13 cellular contexts compared by ENCODE assay signal in the genomic region with DNA sequence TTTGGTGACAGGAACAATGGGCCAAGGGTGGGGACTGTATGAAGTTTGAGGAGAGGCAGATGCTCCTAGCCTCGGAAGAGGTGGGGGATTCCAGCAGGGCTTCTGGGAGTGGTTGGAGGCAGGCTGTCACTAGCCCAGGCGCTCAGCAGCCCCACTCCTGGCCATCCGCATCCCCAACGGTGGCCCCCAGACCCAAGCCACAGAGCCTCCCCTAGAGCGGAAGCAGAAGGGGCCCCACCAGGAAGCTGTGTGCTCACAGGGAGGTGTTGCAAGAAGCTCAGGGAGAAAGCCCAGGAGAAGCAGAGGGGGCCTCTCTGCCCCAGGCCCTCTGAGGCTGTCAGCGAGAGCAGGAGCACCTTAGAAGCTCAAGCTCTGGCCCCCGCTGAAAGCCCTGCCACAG. TPM values are rescaled to one million over a fixed set of nuclear protein-coding genes. Genes with fewer than 3 reads are reported as not detected.
DNase-seq lines count a peak whose midpoint lies in the region; ATAC-seq and TF ChIP-seq lines count a peak whose summit lies in the region.
"Had no signal": no experiment of that assay in that cellular context is flagged by ENCODE, and none has a peak within 500 bp of the region (broad histone marks: within the 10 kb centered on the region; RNA-seq: fewer than 3 reads in every experiment).

No MANE protein-coding gene starts in this region.

- H3K4me1 ChIP-seq in IMR-90 (ENCODE audit: control insufficient read depth, insufficient read depth, low read length), result no peaks in the 10 kb centered on the region; the same call in 1 of the 2 replicates
- H3K4me1 ChIP-seq in naive thymus-derived CD4-positive, alpha-beta T cell (ENCODE audit: control insufficient read depth in 2 of 2, insufficient read depth in 2 of 2, low read length in 2 of 2), result peaks cover 0 to 10% of the 10 kb centered on the region in 2 donors

- H3K23ac ChIP-seq in IMR-90 (ENCODE audit: low read depth, low read length), result no peak overlapping the region

- H3K79me1 ChIP-seq in IMR-90 (ENCODE audit: low read depth in 1 of 2, low read length in 2 of 2), result 0 out of 4 replicates have a peak, but pooled peaks cover 0 to 3% of the 10 kb centered on the region in 2 experiments

- intact Hi-C loops in IMR-90 (cut with micrococcal nuclease), result no loop called here
- intact Hi-C loops in naive thymus-derived CD4-positive, alpha-beta T cell (cut with micrococcal nuclease), result no loop called here

- H3K4ac ChIP-seq in IMR-90 (ENCODE audit: low read depth, low read length), result no peak overlapping the region

- no peak overlapping the region for H4K91ac ChIP-seq in IMR-90 (ENCODE audit: insufficient read depth, low read depth, low read length)

- no CpG with 5 or more reads among the region's 7 CpGs for WGBS in IMR-90 (ENCODE audit: extremely low coverage in 2 of 2, insufficient read length in 1 of 2), 2 experiments

- no peak overlapping the region for H3K18ac ChIP-seq in IMR-90 (ENCODE audit: low read depth, low read length)

- no peaks in the 10 kb centered on the region for H3K27me3 Mint-ChIP-seq in activated CD8-positive, alpha-beta memory T cell treated with anti-CD3 and anti-CD28 coated beads, Interleukin-2, amount 10 ng/mL, durations not matched to agents 7 days and 5 days
- no peaks in the 10 kb centered on the region for H3K27me3 Mint-ChIP-seq in T-helper 2 cell treated with Interferon-gamma antibody and Interleukin-4, amounts not matched to agents 5 μg/mL and 100 μg/mL, for 36 hours (ENCODE audit: low read depth)
- no peaks in the 10 kb centered on the region for H3K27me3 Mint-ChIP-seq in naive thymus-derived CD4-positive, alpha-beta T cell

- H4K8ac ChIP-seq in IMR-90 (ENCODE audit: low read depth in 2 of 2, low read length in 2 of 2), result no peak overlapping the region

- no peak for TF ChIP-seq RAD21 in IMR-90 (IDR thresholded peaks at IDR 0.05; ENCODE audit: low read length)

- in situ Hi-C loops in IMR-90 (cut with MboI; ENCODE audit: low sequenced_read_pairs), result no loop called here

- H3K9me3 ChIP-seq in IMR-90 (ENCODE audit: control insufficient read depth, insufficient read depth, low read length), result no peaks in the 10 kb centered on the region
- no peaks in the 10 kb centered on the region for H3K9me3 ChIP-seq in naive thymus-derived CD4-positive, alpha-beta T cell (ENCODE audit: control insufficient read depth in 2 of 3, low read length in 3 of 3)
- H3K9me3 ChIP-seq: vagina had no signal

- no peaks in the 10 kb centered on the region for H3K9me1 ChIP-seq in IMR-90 (ENCODE audit: insufficient read depth, low read length)

- CTCF ChIA-PET in activated CD8-positive, alpha-beta memory T cell treated with anti-CD3 and anti-CD28 coated beads, Interleukin-2, amount 10 ng/mL, durations not matched to agents 7 days and 5 days (lab: Charles Lee), result interaction anchor here (0.9 to 2.1 kb wide), 12 partner anchors 9 to 140 kb away, joined by 3 to 12 read pairs (median 4); a partner anchor contains a TSS
- CTCF ChIA-PET in IMR-90 (lab: Yijun Ruan, JAX), result no interaction called here
- CTCF ChIA-PET in naive thymus-derived CD4-positive, alpha-beta T cell (lab: Charles Lee), result interaction anchor here (0.5 to 1.5 kb wide), 6 partner anchors 14 to 165 kb away, joined by 3 to 5 read pairs (median 4); a partner anchor contains a TSS

- DNase-seq in activated CD8-positive, alpha-beta memory T cell treated with anti-CD3 and anti-CD28 coated beads, Interleukin-2, amount 10 ng/mL, durations not matched to agents 7 days and 5 days, result no peak
- no peak for DNase-seq in activated CD8-positive, alpha-beta memory T cell treated with anti-CD3 and anti-CD28 coated beads, Interleukin-2, amount 50 U/mL, for 4 hours
- DNase-seq in IMR-90, result no peak
- DNase-seq in T-helper 2 cell treated with Interferon-gamma antibody and Interleukin-4, amounts not matched to agents 5 μg/mL and 100 μg/mL, for 36 hours (ENCODE audit: low spot score), result no peak
- DNase-seq in naive thymus-derived CD4-positive, alpha-beta T cell, result no peak
- DNase-seq: ACHN, PC-9 had no signal

- no peak overlapping the region for H3K27ac ChIP-seq in IMR-90 (ENCODE audit: insufficient read depth, low read length)
- peak overlapping the region; percentile 55 for H3K27ac ChIP-seq in naive thymus-derived CD4-positive, alpha-beta T cell (ENCODE audit: low read depth, low read length)
- H3K27ac ChIP-seq: epithelial cell of prostate, hepatocyte, PC-9, vagina had no signal

- H3K9ac ChIP-seq in IMR-90 (ENCODE audit: low read depth, low read length), result no peak overlapping the region

- no peak for TF ChIP-seq CTCF in IMR-90 (conservative IDR thresholded peaks at IDR 0.05; ENCODE audit: low read depth, low read length)

- no peaks in the 10 kb centered on the region for H3K27me3 ChIP-seq in IMR-90 (ENCODE audit: control insufficient read depth, insufficient read depth, low read length)
- H3K27me3 ChIP-seq in naive thymus-derived CD4-positive, alpha-beta T cell (ENCODE audit: control insufficient read depth in 2 of 2, insufficient read depth in 2 of 2, low read length in 2 of 2), result no peaks in the 10 kb centered on the region
- H3K27me3 ChIP-seq: hepatocyte, vagina had no signal

- H3K4me3 Mint-ChIP-seq in activated CD8-positive, alpha-beta memory T cell treated with anti-CD3 and anti-CD28 coated beads, Interleukin-2, amount 10 ng/mL, durations not matched to agents 7 days and 5 days, result no peak overlapping the region
- no peak overlapping the region for H3K4me3 Mint-ChIP-seq in T-helper 2 cell treated with Interferon-gamma antibody and Interleukin-4, amounts not matched to agents 5 μg/mL and 100 μg/mL, for 36 hours
- H3K4me3 Mint-ChIP-seq in naive thymus-derived CD4-positive, alpha-beta T cell, result peak overlapping the region in 7 of 10 donors; percentile 29 to 62 (median 41)

- peak; percentile 45 for ATAC-seq in activated CD8-positive, alpha-beta memory T cell treated with anti-CD3 and anti-CD28 coated beads, Interleukin-2, amount 10 ng/mL, durations not matched to agents 7 days and 5 days
- ATAC-seq in IMR-90 (ENCODE audit: low read depth) (no peak), HG03432 (IDR thresholded peaks at IDR 0.05; ENCODE audit: unreplicated experiment) (no peak), GM21515 (IDR thresholded peaks at IDR 0.05; ENCODE audit: unreplicated experiment) (no peak), HG02938 (IDR thresholded peaks at IDR 0.05; ENCODE audit: unreplicated experiment) (no peak)
- peak; percentile 54 for ATAC-seq in naive thymus-derived CD4-positive, alpha-beta T cell

- no peak overlapping the region for H2AK5ac ChIP-seq in IMR-90 (ENCODE audit: low read depth, low read length)

- no peak for TF ChIP-seq POLR2A in IMR-90 (IDR thresholded peaks at IDR 0.05; ENCODE audit: low read depth, low read length)

- peaks cover 2% of the 10 kb centered on the region for H3K36me3 Mint-ChIP-seq in activated CD8-positive, alpha-beta memory T cell treated with anti-CD3 and anti-CD28 coated beads, Interleukin-2, amount 10 ng/mL, durations not matched to agents 7 days and 5 days
- H3K36me3 Mint-ChIP-seq in T-helper 2 cell treated with Interferon-gamma antibody and Interleukin-4, amounts not matched to agents 5 μg/mL and 100 μg/mL, for 36 hours (ENCODE audit: low read depth), result peaks cover 2% of the 10 kb centered on the region
- H3K36me3 Mint-ChIP-seq in naive thymus-derived CD4-positive, alpha-beta T cell, result no peaks in the 10 kb centered on the region

- no peaks in the 10 kb centered on the region for H3K9me3 Mint-ChIP-seq in activated CD8-positive, alpha-beta memory T cell treated with anti-CD3 and anti-CD28 coated beads, Interleukin-2, amount 10 ng/mL, durations not matched to agents 7 days and 5 days (ENCODE audit: low read depth)
- H3K9me3 Mint-ChIP-seq in T-helper 2 cell treated with Interferon-gamma antibody and Interleukin-4, amounts not matched to agents 5 μg/mL and 100 μg/mL, for 36 hours, result no peaks in the 10 kb centered on the region
- H3K9me3 Mint-ChIP-seq in naive thymus-derived CD4-positive, alpha-beta T cell, result no peaks in the 10 kb centered on the region

- H2BK120ac ChIP-seq in IMR-90 (ENCODE audit: low read depth, low read length), result no peak overlapping the region

- no peak overlapping the region for H2BK5ac ChIP-seq in IMR-90 (ENCODE audit: low read depth, low read length, poor library complexity, severe bottlenecking)

- dilution Hi-C loops in IMR-90 (cut with HindIII; ENCODE audit: low sequenced_read_pairs, unreplicated experiment), result no loop called here

- no peak overlapping the region for H3K4me2 ChIP-seq in IMR-90 (ENCODE audit: low read depth, low read length)
- H3K4me2 ChIP-seq: hepatocyte, PC-9 had no signal

- no peak overlapping the region for H3K56ac ChIP-seq in IMR-90 (ENCODE audit: extremely low read depth, insufficient read depth, low read length)

- H3K4me3 ChIP-seq in IMR-90 (ENCODE audit: insufficient read depth, low read depth, low read length), result no peak overlapping the region
- no peak overlapping the region for H3K4me3 ChIP-seq in naive thymus-derived CD4-positive, alpha-beta T cell (ENCODE audit: low read length)
- H3K4me3 ChIP-seq: hepatocyte, PC-9, vagina had no signal

- peak overlapping the region; percentile 1 for H2AFZ ChIP-seq in IMR-90 (replicated peaks; ENCODE audit: low read length, poor library complexity)
- H2AFZ ChIP-seq: hepatocyte, PC-9 had no signal

- peak overlapping the region; percentile 13 for H2AK9ac ChIP-seq in IMR-90 (replicated peaks; ENCODE audit: low read depth, low read length, poor library complexity)

- POLR2A ChIA-PET in IMR-90 (lab: Charles Lee; ENCODE audit: unreplicated experiment), result no interaction called here
- POLR2A ChIA-PET in naive thymus-derived CD4-positive, alpha-beta T cell (lab: Charles Lee), result interaction anchor here (0.6 to 3.4 kb wide), 8 partner anchors 20 to 99 kb away, joined by 3 to 25 read pairs (median 4); a partner anchor contains a TSS

- H2BK20ac ChIP-seq in IMR-90 (ENCODE audit: low read depth, low read length), result no peak overlapping the region

- peak overlapping the region; percentile 69 for H3K27ac Mint-ChIP-seq in activated CD8-positive, alpha-beta memory T cell treated with anti-CD3 and anti-CD28 coated beads, Interleukin-2, amount 10 ng/mL, durations not matched to agents 7 days and 5 days
- H3K27ac Mint-ChIP-seq in T-helper 2 cell treated with Interferon-gamma antibody and Interleukin-4, amounts not matched to agents 5 μg/mL and 100 μg/mL, for 36 hours, result peak overlapping the region; percentile 70
- H3K27ac Mint-ChIP-seq in naive thymus-derived CD4-positive, alpha-beta T cell, result peak overlapping the region; percentile 49 to 87 (median 75)

- H4K20me1 ChIP-seq in IMR-90 (ENCODE audit: insufficient read depth, low read length), result no peaks in the 10 kb centered on the region; the same call in none of the 2 replicates

- no TSS peak for BruUV-seq in IMR-90 (replicated peaks; lab: Mats Ljungman, UMichigan)

- no peak overlapping the region for H2BK15ac ChIP-seq in IMR-90 (ENCODE audit: low read depth, low read length)

- no peak overlapping the region for H4K5ac ChIP-seq in IMR-90 (ENCODE audit: low read depth, low read length)

- H3K4me1 Mint-ChIP-seq in activated CD8-positive, alpha-beta memory T cell treated with anti-CD3 and anti-CD28 coated beads, Interleukin-2, amount 10 ng/mL, durations not matched to agents 7 days and 5 days, result peaks cover 13% of the 10 kb centered on the region
- peaks cover 8% of the 10 kb centered on the region for H3K4me1 Mint-ChIP-seq in T-helper 2 cell treated with Interferon-gamma antibody and Interleukin-4, amounts not matched to agents 5 μg/mL and 100 μg/mL, for 36 hours (ENCODE audit: low read depth)
- H3K4me1 Mint-ChIP-seq in naive thymus-derived CD4-positive, alpha-beta T cell, result peaks cover 5 to 33% (median 16%) of the 10 kb centered on the region in 7 donors

- H3K36me3 ChIP-seq in IMR-90 (ENCODE audit: control insufficient read depth, insufficient read depth, low read length), result peaks cover 15% of the 10 kb centered on the region
- no peaks in the 10 kb centered on the region for H3K36me3 ChIP-seq in naive thymus-derived CD4-positive, alpha-beta T cell (ENCODE audit: control insufficient read depth in 2 of 3, insufficient read depth in 3 of 3, low read length in 3 of 3)

- no peak overlapping the region for H3K14ac ChIP-seq in IMR-90 (replicated peaks; ENCODE audit: low read depth, low read length)

RNA-seq across cellular contexts. Expression of a gene that starts 8.3 kb away (rescaled TPM):
- total RNA-seq in activated CD8-positive, alpha-beta memory T cell treated with anti-CD3 and anti-CD28 coated beads, Interleukin-2, amount 10 ng/mL, durations not matched to agents 7 days and 5 days, result 1 to 10 TPM in 1 of 2 experiments, under 1 TPM in 1; 0.59 to 1.4 TPM
- not detected in 2 replicates for total RNA-seq in IMR-90 (2012; rRNA removed)
- polyA plus RNA-seq in IMR-90 (2012; rRNA removed), result 0.09 TPM in 2 replicates
- 0.02 TPM in 1 of 2 replicates, not detected in the other for polyA plus RNA-seq in IMR-90 (2012; cell fraction: cytosol; rRNA removed)
- polyA plus RNA-seq in IMR-90 (2012; cell fraction: nucleus; rRNA removed; ENCODE audit: low replicate concordance), result 0.66 and 0.70 TPM in 2 replicates
- 10 to 100 TPM in 2 of 5 experiments, 1 to 10 TPM in 3; 1.1 to 82.8 (median 3.9) TPM for total RNA-seq in naive thymus-derived CD4-positive, alpha-beta T cell
- under 1 TPM; 0.12 to 0.34 TPM for polyA plus RNA-seq in naive thymus-derived CD4-positive, alpha-beta T cell

RNA-seq across cellular contexts. Expression of a gene that starts 19.8 kb away (rescaled TPM):
- 10 to 100 TPM; 23.8 to 38.5 TPM for total RNA-seq in activated CD8-positive, alpha-beta memory T cell treated with anti-CD3 and anti-CD28 coated beads, Interleukin-2, amount 10 ng/mL, durations not matched to agents 7 days and 5 days
- 1.1 and 3.2 TPM in 2 replicates for total RNA-seq in IMR-90 (2012; rRNA removed)
- 14.2 and 20.8 TPM in 2 replicates for polyA plus RNA-seq in IMR-90 (2012; rRNA removed)
- polyA plus RNA-seq in IMR-90 (2012; cell fraction: cytosol; rRNA removed), result 28.7 and 38.5 TPM in 2 replicates
- 35.8 and 108 TPM in 2 replicates for polyA plus RNA-seq in IMR-90 (2012; cell fraction: nucleus; rRNA removed; ENCODE audit: low replicate concordance)
- total RNA-seq in naive thymus-derived CD4-positive, alpha-beta T cell, result 10 to 100 TPM; 36.0 to 69.2 (median 60.8) TPM
- polyA plus RNA-seq in naive thymus-derived CD4-positive, alpha-beta T cell, result 10 to 100 TPM; 20.2 to 25.4 TPM

RNA-seq across cellular contexts. Expression of a gene that starts 49.4 kb away (rescaled TPM):
- 100 to 1,000 TPM; 226 to 309 TPM for total RNA-seq in activated CD8-positive, alpha-beta memory T cell treated with anti-CD3 and anti-CD28 coated beads, Interleukin-2, amount 10 ng/mL, durations not matched to agents 7 days and 5 days
- total RNA-seq in IMR-90 (2012; rRNA removed), result 75.6 and 90.5 TPM in 2 replicates
- polyA plus RNA-seq in IMR-90 (2012; rRNA removed), result 197 and 249 TPM in 2 replicates
- 223 and 344 TPM in 2 replicates for polyA plus RNA-seq in IMR-90 (2012; cell fraction: cytosol; rRNA removed)
- 124 and 380 TPM in 2 replicates for polyA plus RNA-seq in IMR-90 (2012; cell fraction: nucleus; rRNA removed; ENCODE audit: low replicate concordance)
- total RNA-seq in naive thymus-derived CD4-positive, alpha-beta T cell, result 100 to 1,000 TPM; 175 to 280 (median 272) TPM
- 100 to 1,000 TPM; 210 to 378 TPM for polyA plus RNA-seq in naive thymus-derived CD4-positive, alpha-beta T cell

Comparison
In these comparisons a context has a peak if more than half of its experiments do, and no peak if none do; other contexts are left out.
1. ATAC-seq: peak in activated CD8-positive, alpha-beta memory T cell treated with anti-CD3 and anti-CD28 coated beads, Interleukin-2, amount 10 ng/mL, durations not matched to agents 7 days and 5 days (single experiment) and naive thymus-derived CD4-positive, alpha-beta T cell (single experiment); none in IMR-90 (single experiment), HG03432 (single experiment), GM21515 (single experiment) and HG02938 (single experiment).
2. H3K4me3 Mint-ChIP-seq: peak in naive thymus-derived CD4-positive, alpha-beta T cell (7 of 10); none in activated CD8-positive, alpha-beta memory T cell treated with anti-CD3 and anti-CD28 coated beads, Interleukin-2, amount 10 ng/mL, durations not matched to agents 7 days and 5 days (single experiment) and T-helper 2 cell treated with Interferon-gamma antibody and Interleukin-4, amounts not matched to agents 5 μg/mL and 100 μg/mL, for 36 hours (single experiment).
3. Peak in every context shown above with its lines, with median percentiles within 50 percentile points of each other: H3K27ac Mint-ChIP-seq.